ENCODE assay signal across 21 cellular contexts in genomic region chr22:32932176-32932575, GRCh38.
DNase-seq lines count a peak whose midpoint lies in the region.
"Had no signal": no experiment of that assay in that cellular context is flagged by ENCODE, and none has a peak within 500 bp of the region (broad histone marks: within the 10 kb centered on the region; RNA-seq: fewer than 3 reads in every experiment).

No MANE protein-coding gene starts in this region.

- no peak overlapping the region for H2BK15ac ChIP-seq in mesendoderm (replicated peaks; ENCODE audit: low read depth)

- H3K18ac ChIP-seq in mesendoderm (ENCODE audit: low read length): no peak overlapping the region

- no peak overlapping the region for H2BK120ac ChIP-seq in mesendoderm (ENCODE audit: low read depth, low read length)

- H3K23ac ChIP-seq in mesendoderm (ENCODE audit: low read length): no peak overlapping the region

- H4K8ac ChIP-seq in mesendoderm (ENCODE audit: low read depth, low read length): no peak overlapping the region

- H3K79me2 ChIP-seq in mesendoderm (ENCODE audit: control insufficient read depth, insufficient read depth, low read length): no peaks in the 10 kb centered on the region

- H3K4me3 ChIP-seq in mesendoderm (ENCODE audit: low read length): no peak overlapping the region
- H3K4me3 ChIP-seq: adrenal gland; BLaER1 treated with 17β-estradiol and CSF1 and Interleukin-3, amounts not matched to agents 10 nM and 100 nM; PC-9; vagina had no signal

- no peak overlapping the region for H3K56ac ChIP-seq in mesendoderm (ENCODE audit: low read length)

- H3K4ac ChIP-seq in mesendoderm (ENCODE audit: low read depth, low read length): no peak overlapping the region

- no peak overlapping the region for H2AK5ac ChIP-seq in mesendoderm (ENCODE audit: low read length)

- no peak overlapping the region for H3K27ac ChIP-seq in mesendoderm (ENCODE audit: low read depth, low read length)
- H3K27ac ChIP-seq: adrenal gland; BLaER1 treated with 17β-estradiol and CSF1 and Interleukin-3, amounts not matched to agents 10 nM and 100 nM; PC-9; vagina had no signal

- no peaks in the 10 kb centered on the region for H3K4me1 ChIP-seq in mesendoderm (ENCODE audit: control insufficient read depth, low read depth, low read length)
- H3K4me1 ChIP-seq: adrenal gland; BLaER1 treated with 17β-estradiol and CSF1 and Interleukin-3, amounts not matched to agents 10 nM and 100 nM; vagina had no signal

- no peaks in the 10 kb centered on the region for H3K27me3 ChIP-seq in mesendoderm (ENCODE audit: insufficient read depth, low read length, poor library complexity)
- H3K27me3 ChIP-seq: adrenal gland; BLaER1 treated with 17β-estradiol and CSF1 and Interleukin-3, amounts not matched to agents 10 nM and 100 nM; vagina had no signal

- no peak overlapping the region for H4K5ac ChIP-seq in mesendoderm (ENCODE audit: low read length)

- peak; percentile 8 for DNase-seq in activated CD4-positive, alpha-beta T cell treated with anti-CD3 and anti-CD28 coated beads for 48 hours
- DNase-seq in activated CD4-positive, alpha-beta T cell treated with anti-CD3 and anti-CD28 coated beads for 1 hour: no peak
- DNase-seq in NCI-H226 (peak; percentile 10), fibroblast of peridontal ligament (ENCODE audit: extremely low read depth) (peak; percentile 14), mesendoderm (peak; percentile 7), DMS79 treated with DMSO at 0.1 percent for 48 hours (lab: John Stamatoyannopoulos, UW) (no peak), ecto neural progenitor cell (ENCODE audit: low spot score) (no peak)
- DNase-seq in stimulated activated naive CD4-positive, alpha-beta T cell (lab: John Stamatoyannopoulos, UW): no peak
- DNase-seq: 8988T; activated effector memory CD4-positive, alpha-beta T cell treated with Interleukin-2 at 50 U/mL for 16 hours; adrenal gland; dermis blood vessel endothelial cell; naive B cell; NCI-H1436 treated with DMSO at 0.1 percent for 48 hours; NCI-H748 treated with DMSO at 0.1 percent for 48 hours; PC-9; right cardiac atrium; SIG-M5; T-cell had no signal

- WGBS in mesendoderm (ENCODE audit: extremely low coverage, insufficient coverage, low lambda C conversion rate): no CpG with 5 or more reads among the region's 3 CpGs

- H3K79me1 ChIP-seq in mesendoderm (ENCODE audit: low read length): no peaks in the 10 kb centered on the region

- no peak overlapping the region for H2BK5ac ChIP-seq in mesendoderm (ENCODE audit: low read length)

- no peaks in the 10 kb centered on the region for H3K36me3 ChIP-seq in mesendoderm (ENCODE audit: control insufficient read depth, insufficient read depth, low read length)
- H3K36me3 ChIP-seq: adrenal gland; BLaER1 treated with 17β-estradiol and CSF1 and Interleukin-3, amounts not matched to agents 10 nM and 100 nM; vagina had no signal

- no peak overlapping the region for H3K9ac ChIP-seq in mesendoderm (ENCODE audit: low read length)
- H3K9ac ChIP-seq: BLaER1 treated with 17β-estradiol and CSF1 and Interleukin-3, amounts not matched to agents 10 nM and 100 nM had no signal

- no peak overlapping the region for H3K4me2 ChIP-seq in mesendoderm (ENCODE audit: low read length)
- H3K4me2 ChIP-seq: BLaER1 treated with 17β-estradiol and CSF1 and Interleukin-3, amounts not matched to agents 10 nM and 100 nM; PC-9 had no signal

Comparison
In these comparisons a context has a peak if more than half of its experiments do, and no peak if none do; other contexts are left out.
1. DNase-seq: peak in activated CD4-positive, alpha-beta T cell treated with anti-CD3 and anti-CD28 coated beads for 48 hours (single experiment), NCI-H226 (single experiment), fibroblast of peridontal ligament (single experiment) and mesendoderm (single experiment); none in activated CD4-positive, alpha-beta T cell treated with anti-CD3 and anti-CD28 coated beads for 1 hour (single experiment), stimulated activated naive CD4-positive, alpha-beta T cell (0 of 6), DMS79 treated with DMSO at 0.1 percent for 48 hours (single experiment) and ecto neural progenitor cell (single experiment).